6 cellular contexts compared by ENCODE assay signal in the genomic region with DNA sequence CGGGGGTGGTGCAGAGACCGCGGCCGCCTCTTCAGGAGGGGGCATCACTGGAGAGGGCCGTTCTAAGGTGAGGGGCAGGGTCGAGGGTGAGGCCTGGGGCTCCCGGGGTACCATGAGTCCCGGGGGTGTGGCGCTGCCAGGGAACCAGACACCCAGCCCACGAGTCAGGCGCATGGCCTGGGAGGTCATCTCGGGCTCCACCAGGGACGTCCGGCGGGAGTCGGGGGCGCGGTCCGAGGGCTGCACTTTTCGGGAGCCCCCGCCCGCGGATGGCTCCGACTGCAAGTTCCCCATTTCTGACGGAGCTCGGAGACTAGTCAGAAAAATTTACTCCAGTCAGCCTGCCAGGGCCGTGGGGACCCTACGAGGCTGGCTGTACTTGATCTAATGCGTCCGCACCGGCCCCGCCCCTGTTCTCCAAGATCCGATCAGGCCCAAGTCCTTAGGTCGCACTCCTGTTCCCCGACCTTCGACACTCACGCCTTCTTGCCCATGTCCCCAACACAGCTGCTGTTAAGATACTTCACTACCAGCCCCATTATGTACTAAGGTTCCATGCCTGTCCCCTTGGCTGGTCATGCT. TPM values are rescaled to one million over a fixed set of nuclear protein-coding genes. Genes with fewer than 3 reads are reported as not detected.
DNase-seq lines count a peak whose midpoint lies in the region; ATAC-seq, FAIRE-seq and TF ChIP-seq lines count a peak whose summit lies in the region.

No MANE protein-coding gene starts in this region.

- no peaks in the 10 kb centered on the region for H4K20me1 ChIP-seq in OCI-LY1 (ENCODE audit: insufficient read depth, low read length)

- TF ChIP-seq CTCF in OCI-LY1 (IDR thresholded peaks at IDR 0.05; ENCODE audit: low read length), result no peak
- TF ChIP-seq CTCF in endothelial cell (IDR thresholded peaks at IDR 0.05; ENCODE audit: unreplicated experiment), result no peak
- no peak for TF ChIP-seq CTCF in D721Med (IDR thresholded peaks at IDR 0.05; ENCODE audit: insufficient read depth, missing control alignments)

- H3K9me2 ChIP-seq in OCI-LY1 (ENCODE audit: low read depth, low read length), result no peaks in the 10 kb centered on the region

- no peaks in the 10 kb centered on the region for H3K9me3 Mint-ChIP-seq in endothelial cell (ENCODE audit: unreplicated experiment)

- H3K4me2 ChIP-seq in OCI-LY1 (ENCODE audit: low read length), result peak overlapping the region; percentile 75

- no peaks in the 10 kb centered on the region for H3K79me2 ChIP-seq in OCI-LY1 (ENCODE audit: insufficient read depth, low read length)

- no peaks in the 10 kb centered on the region for H3F3A ChIP-seq in OCI-LY1 (ENCODE audit: insufficient read depth, low read length)

- peaks cover 12% of the 10 kb centered on the region for H3K4me1 Mint-ChIP-seq in endothelial cell (ENCODE audit: unreplicated experiment)

- ATAC-seq in HG03521 (IDR thresholded peaks at IDR 0.05; ENCODE audit: unreplicated experiment), result no peak

- no peak overlapping the region for H3K9ac ChIP-seq in OCI-LY1 (ENCODE audit: low read length)

- WGBS in small intestine, 3 donors, result 4 to 12% (median 11%) methylated on average over 31 to 37 of the region's 37 CpGs

- peaks cover 15% of the 10 kb centered on the region for H3K36me3 Mint-ChIP-seq in endothelial cell (ENCODE audit: low read depth, unreplicated experiment)

- FAIRE-seq in small intestine (lab: Jason Lieb, UNC), result no peak
- FAIRE-seq in D721Med (lab: Jason Lieb, UNC), result no peak

- H3K4me3 ChIP-seq in OCI-LY1 (ENCODE audit: low read depth, low read length, poor library complexity, severe bottlenecking) (peak overlapping the region; percentile 54), small intestine (ENCODE audit: low read depth in 1 of 2, low read length in 2 of 2) (peak overlapping the region; percentile 31 to 64)

- H3K36me3 ChIP-seq in OCI-LY1 (ENCODE audit: insufficient read depth, low read length) (peaks cover 22% of the 10 kb centered on the region), small intestine (ENCODE audit: control insufficient read depth in 2 of 2, insufficient read depth in 2 of 2, low read length in 2 of 2) (peaks cover 6 to 9% of the 10 kb centered on the region in 2 donors)

- peak overlapping the region; percentile 86 for H3K4me3 Mint-ChIP-seq in endothelial cell (ENCODE audit: unreplicated experiment)

- H3K27me3 ChIP-seq in OCI-LY1 (ENCODE audit: insufficient read depth, low read length) (no peaks in the 10 kb centered on the region), small intestine (ENCODE audit: control insufficient read depth in 2 of 2, insufficient read depth in 2 of 2, low read length in 2 of 2) (no peaks in the 10 kb centered on the region)

- DNase-seq in endothelial cell (ENCODE audit: low spot score) (no peak), small intestine (peak; percentile 92), D721Med (ENCODE audit: insufficient read length, low spot score) (no peak), Ammon's horn (ENCODE audit: low spot score) (no peak)

- no peaks in the 10 kb centered on the region for H3K9me3 ChIP-seq in OCI-LY1 (ENCODE audit: low read length)
- H3K9me3 ChIP-seq in small intestine (ENCODE audit: control insufficient read depth, low read depth), result no peaks in the 10 kb centered on the region

- H3K27me3 Mint-ChIP-seq in endothelial cell (ENCODE audit: unreplicated experiment), result peaks cover 26% of the 10 kb centered on the region

- no peak overlapping the region for H2AFZ ChIP-seq in OCI-LY1 (ENCODE audit: low read length)

- no peak overlapping the region for H3K27ac ChIP-seq in OCI-LY1 (ENCODE audit: low read depth, low read length, poor library complexity, severe bottlenecking)
- peak overlapping the region; percentile 17 to 89 for H3K27ac ChIP-seq in small intestine (ENCODE audit: low read depth in 1 of 2, low read length in 1 of 2)

- H3K27ac Mint-ChIP-seq in endothelial cell (ENCODE audit: unreplicated experiment), result no peak overlapping the region

- peaks cover 22% of the 10 kb centered on the region for H3K4me1 ChIP-seq in OCI-LY1 (ENCODE audit: insufficient read depth, low read length, severe bottlenecking)
- peaks cover 2 to 12% of the 10 kb centered on the region in 2 donors for H3K4me1 ChIP-seq in small intestine (ENCODE audit: control insufficient read depth in 2 of 2, insufficient read depth in 1 of 2, low read depth in 1 of 2, low read length in 1 of 2)

RNA-seq across cellular contexts. Expression of a gene that starts 0.8 kb away (rescaled TPM):
- total RNA-seq in endothelial cell (ENCODE audit: unreplicated experiment), result 0.74 TPM
- polyA plus RNA-seq in small intestine, result 10 to 100 TPM in 2 of 3 donors, 1 to 10 TPM in 1; 1.7 to 16.1 (median 14.6) TPM

RNA-seq across cellular contexts. Expression of a gene that starts 1.4 kb away (rescaled TPM):
- total RNA-seq in endothelial cell (ENCODE audit: unreplicated experiment), result 3.2 TPM
- 1 to 10 TPM in 2 of 3 donors, under 1 TPM in 1; 0.85 to 2.7 (median 2.5) TPM for polyA plus RNA-seq in small intestine

RNA-seq across cellular contexts. Expression of a gene that starts 12.7 kb away (rescaled TPM):
- 137 TPM for total RNA-seq in endothelial cell (ENCODE audit: unreplicated experiment)
- 100 to 1,000 TPM; 147 to 182 (median 149) TPM for polyA plus RNA-seq in small intestine

RNA-seq across cellular contexts. Expression of a gene that starts 15.8 kb away (rescaled TPM):
- total RNA-seq in endothelial cell (ENCODE audit: unreplicated experiment), result 10.6 TPM
- 10 to 100 TPM; 23.6 to 47.2 (median 46.5) TPM for polyA plus RNA-seq in small intestine

RNA-seq across cellular contexts. Expression of a gene that starts 39.0 kb away (rescaled TPM):
- 8.1 TPM for total RNA-seq in endothelial cell (ENCODE audit: unreplicated experiment)
- under 1 TPM; 0.22 to 0.87 (median 0.81) TPM for polyA plus RNA-seq in small intestine
